22 cellular contexts compared by ENCODE assay signal in genomic region chr12:101322480-101322879, GRCh38.
"Had no signal": no experiment of that assay in that cellular context is flagged by ENCODE, and none has a peak within 500 bp of the region (broad histone marks: within the 10 kb centered on the region; RNA-seq: fewer than 3 reads in every experiment).

No MANE protein-coding gene starts in this region.

- DNase-seq: dermis blood vessel endothelial cell; dorsolateral prefrontal cortex; effector CD4-positive, alpha-beta T cell; effector memory CD4-positive, alpha-beta T cell; erythroblast; esophagus squamous epithelium; foreskin fibroblast; foreskin melanocyte; gastrocnemius medialis; heart left ventricle; hippocampal formation; left cardiac atrium; left lung; left ventricle myocardium superior; lower lobe of right lung; mucosa of descending colon; naive B cell had no signal

- H3K4me1 ChIP-seq: esophagus squamous epithelium, gastrocnemius medialis, heart left ventricle, left lung, lower lobe of right lung had no signal

- H3K4me3 ChIP-seq: coronary artery, dorsolateral prefrontal cortex, esophagus squamous epithelium, gastrocnemius medialis, heart left ventricle, left lung, lower lobe of right lung, mucosa of descending colon had no signal

- H3K27ac ChIP-seq: coronary artery, dorsolateral prefrontal cortex, epithelial cell of prostate, esophagus squamous epithelium, gastrocnemius medialis, heart left ventricle, left lung, lower lobe of right lung had no signal

- H3K27me3 ChIP-seq: dorsolateral prefrontal cortex, esophagus squamous epithelium, gastrocnemius medialis, heart left ventricle, left lung had no signal

- ATAC-seq: esophagus mucosa, gastrocnemius medialis, left cardiac atrium, left lung, left ventricle myocardium superior, lower lobe of right lung, mucosa of descending colon had no signal

- FAIRE-seq: colon, keratinocyte had no signal

- H3K9me3 ChIP-seq: esophagus squamous epithelium, gastrocnemius medialis, heart left ventricle, left lung, lower lobe of right lung, mucosa of descending colon had no signal
